ENCODE assay signal across 10 cellular contexts in the genomic region with DNA sequence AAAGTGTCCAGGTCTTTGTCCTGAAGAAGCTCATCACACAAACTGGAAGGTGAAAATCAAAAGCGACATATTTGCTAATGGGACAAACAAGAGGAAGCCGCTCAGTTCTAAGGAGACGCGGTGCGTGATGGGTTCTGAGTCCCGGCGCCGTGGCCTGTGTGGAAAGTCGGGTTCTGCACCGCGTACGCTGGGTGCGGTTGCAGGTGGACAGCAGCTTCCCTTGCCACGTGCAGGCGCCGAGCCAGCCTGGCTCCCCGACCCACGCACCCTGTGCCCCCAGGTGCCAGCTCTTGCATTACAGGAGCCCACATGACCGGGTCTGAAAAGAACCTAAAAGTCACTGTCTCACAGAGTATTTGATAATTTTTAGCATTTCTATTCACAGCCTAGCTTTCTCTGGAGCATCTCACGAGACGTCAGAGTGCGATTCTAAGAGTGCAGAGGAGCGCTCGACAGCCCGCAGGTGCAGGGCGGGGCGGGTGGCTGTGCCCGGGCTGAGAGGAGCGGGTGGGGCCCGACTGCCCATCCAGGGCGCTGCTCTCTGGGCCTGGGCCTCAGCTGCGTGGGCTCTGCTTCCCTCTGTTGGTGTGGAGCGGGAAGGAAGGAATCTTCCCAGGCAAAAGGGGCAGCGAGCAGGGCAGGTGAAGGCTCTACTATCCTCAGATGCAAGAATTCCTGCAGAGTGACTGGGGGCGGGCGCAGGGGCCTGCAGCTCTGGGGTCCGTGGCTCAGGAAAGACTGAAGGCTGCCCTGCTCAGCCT. TPM values are rescaled to one million over a fixed set of nuclear protein-coding genes. Genes with fewer than 3 reads are reported as not detected.
DNase-seq lines count a peak whose midpoint lies in the region; ATAC-seq, FAIRE-seq and TF ChIP-seq lines count a peak whose summit lies in the region.
"Had no signal": no experiment of that assay in that cellular context is flagged by ENCODE, and none has a peak within 500 bp of the region (broad histone marks: within the 10 kb centered on the region; RNA-seq: fewer than 3 reads in every experiment).

No MANE protein-coding gene starts in this region.

- H3K9me3 ChIP-seq in kidney (ENCODE audit: control insufficient read depth in 1 of 2, low read length in 2 of 2), result no peaks in the 10 kb centered on the region

- no peak overlapping the region for H3K4me3 ChIP-seq in AG04449 (ENCODE audit: low read depth, low read length)
- H3K4me3 ChIP-seq in kidney (ENCODE audit: low read length in 2 of 2), result no peak overlapping the region

- FAIRE-seq in HTR-8/SVneo (lab: Jason Lieb, UNC) (no peak), kidney (lab: Jason Lieb, UNC) (no peak)
- FAIRE-seq: G401.6 had no signal

- no peak overlapping the region for H3K9ac ChIP-seq in kidney (ENCODE audit: low read length in 2 of 2)

- no peak for ATAC-seq in HG02973 (IDR thresholded peaks at IDR 0.05; ENCODE audit: unreplicated experiment)
- ATAC-seq in HG02763 (IDR thresholded peaks at IDR 0.05; ENCODE audit: unreplicated experiment), result no peak

- POLR2A ChIA-PET in AG04449 (lab: Yijun Ruan, JAX), result no interaction called here

- H3K27ac ChIP-seq in kidney (ENCODE audit: low read depth in 2 of 2, low read length in 2 of 2), result no peak overlapping the region

- H3K36me3 ChIP-seq in kidney (ENCODE audit: control insufficient read depth in 1 of 2, insufficient read depth in 2 of 2, low read length in 2 of 2), result no peaks in the 10 kb centered on the region

- H3K4me1 ChIP-seq in kidney (ENCODE audit: control insufficient read depth in 1 of 2, insufficient read depth in 1 of 2, low read depth in 1 of 2, low read length in 2 of 2), result no peaks in the 10 kb centered on the region

- TF ChIP-seq CTCF in AG04449 (IDR thresholded peaks at IDR 0.05; ENCODE audit: insufficient read depth, low read length, missing control alignments) (peak; percentile 58), kidney (IDR thresholded peaks at IDR 0.05; ENCODE audit: borderline replicate concordance, extremely low read depth, insufficient read depth) (peak; percentile 34)

- CTCF ChIA-PET in AG04449 (lab: Yijun Ruan, JAX), result interaction anchor here (0.7 to 1.6 kb wide), 3 partner anchors 381 to 405 kb away, joined by 3 read pairs; no protein-coding TSS in a partner anchor

- DNase-seq in AG04449 (ENCODE audit: low read depth, low spot score) (no peak), HTR-8/SVneo (ENCODE audit: insufficient read length, low spot score) (peak; percentile 12), SW480 (ENCODE audit: low spot score) (peak; percentile 50), kidney (no peak), activated gamma-delta T cell (lab: John Stamatoyannopoulos, UW) (no peak)
- no peak for DNase-seq in stimulated activated naive CD4-positive, alpha-beta T cell treated with Interleukin-2 at 50 U/mL for 16 hours (lab: John Stamatoyannopoulos, UW)
- DNase-seq: OCI-M1 had no signal

- intact Hi-C loops in kidney (cut with DNase I), result no loop called here

RNA-seq across cellular contexts. Expression of a gene that starts 39.4 kb away (rescaled TPM):
- total RNA-seq in kidney, result not detected
- not detected for polyA plus RNA-seq in kidney (ENCODE audit: insufficient read depth, low read depth, low replicate concordance)

Comparison
In these comparisons a context has a peak if more than half of its experiments do, and no peak if none do; other contexts are left out.
1. DNase-seq: peak in HTR-8/SVneo (single experiment) and SW480 (single experiment); none in AG04449 (single experiment), kidney (single experiment), activated gamma-delta T cell (single experiment) and stimulated activated naive CD4-positive, alpha-beta T cell treated with Interleukin-2 at 50 U/mL for 16 hours (single experiment).